ENCODE assay signal across 35 cellular contexts in genomic region chr9:84659273-84659672, GRCh38.
"Had no signal": no experiment of that assay in that cellular context is flagged by ENCODE, and none has a peak within 500 bp of the region (broad histone marks: within the 10 kb centered on the region; RNA-seq: fewer than 3 reads in every experiment).

No MANE protein-coding gene starts in this region.

- ATAC-seq: activated CD8-positive, alpha-beta memory T cell treated with anti-CD3 and anti-CD28 coated beads, Interleukin-2, amount 10 ng/mL, durations not matched to agents 7 days and 5 days; activated naive CD8-positive, alpha-beta T cell treated with anti-CD3 and anti-CD28 coated beads, Interleukin-2, amount 50 U/mL, for 24 hours; PC-3 had no signal

- DNase-seq: activated B cell treated with CpG ODN at 0.5 μM for 24 hours; activated CD4-positive, alpha-beta memory T cell treated with anti-CD3 and anti-CD28 coated beads, Interleukin-2, amount 10 ng/mL, durations not matched to agents 7 days and 5 days; activated CD4-positive, alpha-beta T cell treated with anti-CD3 and anti-CD28 coated beads for 4 hours; activated CD4-positive, CD25-positive, alpha-beta regulatory T cell treated with anti-CD3 and anti-CD28 coated beads, Interleukin-2, amount 50 U/mL, for 72 hours; activated CD8-positive, alpha-beta memory T cell treated with anti-CD3 and anti-CD28 coated beads for 24 hours; activated CD8-positive, alpha-beta memory T cell treated with anti-CD3 and anti-CD28 coated beads, Interleukin-2, amount 10 ng/mL, durations not matched to agents 7 days and 5 days; activated CD8-positive, alpha-beta memory T cell treated with anti-CD3 and anti-CD28 coated beads, Interleukin-2, amount 50 U/mL, for 48 hours; activated effector memory CD4-positive, alpha-beta T cell treated with Interleukin-2 at 50 U/mL for 16 hours; activated naive CD4-positive, alpha-beta T cell treated with anti-CD3 and anti-CD28 coated beads, Interleukin-2, amount 10 ng/mL, durations not matched to agents 7 days and 5 days; activated naive CD8-positive, alpha-beta T cell treated with anti-CD3 and anti-CD28 coated beads, Interleukin-2, amount 50 U/mL, for 24 hours; activated T-cell treated with anti-CD3 and anti-CD28 coated beads, Interleukin-2, amount 50 U/mL, for 48 hours; anterior cingulate cortex; caudate nucleus; cerebellar nuclear complex; Kasumi-1; KG1; MG63; NCI-H1092; NCI-H1436 treated with DMSO at 0.1 percent for 48 hours; NCI-H1694 treated with DMSO at 0.1 percent for 48 hours; NCI-H2029; NCI-H2107; NCI-H345; NCI-H524 treated with DMSO at 0.1 percent for 48 hours; NK-92 treated with Interleukin-12 subunit alpha and Interleukin-12 subunit beta, amount 100 ng/mL, for 24 hours; PC-3; Peyer's patch; RPMI8226; SHP77 treated with DMSO at 0.1 percent for 48 hours; SK-N-SH; T-helper 1 cell; T-helper 2 cell; T-helper 9 cell had no signal

- H3K27ac ChIP-seq: Peyer's patch, SJSA1, VCaP had no signal

- H3K4me3 ChIP-seq: MG63, Peyer's patch, SJSA1 had no signal

- H3K9ac ChIP-seq: SK-N-SH had no signal

- H3K27me3 ChIP-seq: MG63, Peyer's patch, SJSA1 had no signal

- H3K4me2 ChIP-seq: SK-N-SH had no signal

- H3K4me1 ChIP-seq: Peyer's patch, SJSA1 had no signal

- H3K36me3 ChIP-seq: MG63, Peyer's patch, SJSA1 had no signal
